ENCODE assay signal across 6 cellular contexts in genomic region chr10:97687785-97688781, GRCh38. TPM values are rescaled to one million over a fixed set of nuclear protein-coding genes. Genes with fewer than 3 reads are reported as not detected.
DNase-seq lines count a peak whose midpoint lies in the region; ATAC-seq lines count a peak whose summit lies in the region.

No MANE protein-coding gene starts in this region.

- no peaks in the 10 kb centered on the region for H3K9me3 ChIP-seq in duodenal mucosa (ENCODE audit: control insufficient read depth in 1 of 2, low read length in 2 of 2)

- H3K4me1 ChIP-seq in duodenal mucosa (ENCODE audit: control insufficient read depth in 1 of 2, insufficient read depth in 2 of 2, low read length in 2 of 2): peaks cover 23 to 45% of the 10 kb centered on the region in 2 donors

- intact Hi-C loops in sciatic nerve (cut with DNase I): no loop called here

- H3K27ac ChIP-seq in duodenal mucosa (ENCODE audit: low read depth, low read length): peak overlapping the region; percentile 59

- H3K27me3 ChIP-seq in duodenal mucosa (ENCODE audit: control insufficient read depth in 1 of 2, insufficient read depth in 2 of 2, low read length in 2 of 2): no peaks in the 10 kb centered on the region

- H3K9ac ChIP-seq in duodenal mucosa (ENCODE audit: low read depth in 1 of 2, low read length in 2 of 2): peak overlapping the region; percentile 54 to 68

- ATAC-seq in sciatic nerve (peak; percentile 48), GM21786 (IDR thresholded peaks at IDR 0.05; ENCODE audit: unreplicated experiment) (no peak)

- DNase-seq in NOMO-1 treated with DMSO at 0.1 percent for 48 hours (lab: John Stamatoyannopoulos, UW; ENCODE audit: unreplicated experiment): peak; percentile 10
- DNase-seq in NOMO-1 treated with dmso at 0.1 percent for 144 hours (lab: John Stamatoyannopoulos, UW; ENCODE audit: unreplicated experiment): no peak
- no peak for DNase-seq in sciatic nerve (ENCODE audit: low spot score)
- DNase-seq in NCI-H69 (lab: John Stamatoyannopoulos, UW): no peak

- peak overlapping the region; percentile 59 to 95 for H3K4me3 ChIP-seq in duodenal mucosa (ENCODE audit: low read depth in 1 of 2, low read length in 2 of 2)

- no peaks in the 10 kb centered on the region for H3K36me3 ChIP-seq in duodenal mucosa (ENCODE audit: control insufficient read depth in 1 of 2, insufficient read depth in 2 of 2, low read length in 2 of 2)

RNA-seq across cellular contexts. Expression of gene AVPI1, which starts 1.0 kb away (rescaled TPM):
- total RNA-seq in sciatic nerve: 41.8 TPM

RNA-seq across cellular contexts. Expression of gene MARVELD1, which starts 25.4 kb away (rescaled TPM):
- 59.5 TPM for total RNA-seq in sciatic nerve

RNA-seq across cellular contexts. Expression of gene PI4K2A, which starts 47.6 kb away (rescaled TPM):
- 16.1 TPM for total RNA-seq in sciatic nerve

RNA-seq across cellular contexts. Expression of gene ZFYVE27, which starts 48.8 kb away (rescaled TPM):
- total RNA-seq in sciatic nerve: 32.9 TPM

RNA-seq across cellular contexts. Expression of gene MORN4, which starts 54.8 kb away (rescaled TPM):
- 9.9 TPM for total RNA-seq in sciatic nerve
